ENCODE assay signal across 1 cellular context in genomic region chr12:58171914-58172313, GRCh38.
TF ChIP-seq lines count a peak whose summit lies in the region.

No MANE protein-coding gene starts in this region.

TF ChIP-seq in GM23338, 12 proteins besides CTCF, POLR2A, EP300 and RAD21 (continued from another document):
- TF ChIP-seq REST (IDR thresholded peaks at IDR 0.05; ENCODE audit: unreplicated experiment) (no peak), ETS1 (IDR thresholded peaks at IDR 0.05) (no peak), ZNF331 (CRISPR knock-in tag; IDR thresholded peaks at IDR 0.05; ENCODE audit: low read depth) (no peak), EZH2phosphoT487 (IDR thresholded peaks at IDR 0.05; ENCODE audit: unreplicated experiment) (no peak), ZNF114 (CRISPR knock-in tag; IDR thresholded peaks at IDR 0.05) (no peak), EZH2 (IDR thresholded peaks at IDR 0.05; ENCODE audit: low read depth, unreplicated experiment) (no peak), NANOG (IDR thresholded peaks at IDR 0.05; ENCODE audit: borderline replicate concordance) (no peak)
